ENCODE assay signal across 22 cellular contexts in genomic region chr1:49298304-49298703, GRCh38.
DNase-seq lines count a peak whose midpoint lies in the region; ATAC-seq and TF ChIP-seq lines count a peak whose summit lies in the region.
"Had no signal": no experiment of that assay in that cellular context is flagged by ENCODE, and none has a peak within 500 bp of the region (broad histone marks: within the 10 kb centered on the region; RNA-seq: fewer than 3 reads in every experiment).

No MANE protein-coding gene starts in this region.

- no peaks in the 10 kb centered on the region for H3K4me1 Mint-ChIP-seq in Caco-2 (ENCODE audit: low read depth, unreplicated experiment)
- H3K4me1 Mint-ChIP-seq: B cell, immature natural killer cell had no signal

- no peak overlapping the region for H4K91ac ChIP-seq in neuronal stem cell (ENCODE audit: low read depth, low read length, poor library complexity)

- H3K27me3 ChIP-seq in Caco-2 (replicated peaks; ENCODE audit: control insufficient read depth, insufficient read depth, low read length), result no peaks in the 10 kb centered on the region
- H3K27me3 ChIP-seq in psoas muscle (ENCODE audit: insufficient read depth in 3 of 3, low read length in 2 of 3), result no peaks in the 10 kb centered on the region
- peaks cover 0 to 2% (median 0%) of the 10 kb centered on the region in 3 experiments for H3K27me3 ChIP-seq in neuronal stem cell (ENCODE audit: control insufficient read depth in 3 of 3, insufficient read depth in 3 of 3, low read depth in 1 of 3, low read length in 3 of 3)
- H3K27me3 ChIP-seq in smooth muscle cell (ENCODE audit: low read depth), result no peaks in the 10 kb centered on the region
- H3K27me3 ChIP-seq: gastroesophageal sphincter, neutrophil, SJSA1 had no signal

- H3K4ac ChIP-seq in neuronal stem cell (ENCODE audit: low read length), result no peak overlapping the region

- H3K79me1 ChIP-seq in neuronal stem cell (ENCODE audit: low read depth, low read length), result no peaks in the 10 kb centered on the region

- no peak overlapping the region for H2BK120ac ChIP-seq in neuronal stem cell (ENCODE audit: low read depth, low read length)

- no peaks in the 10 kb centered on the region for H3K27me3 Mint-ChIP-seq in Caco-2 (ENCODE audit: insufficient read depth, unreplicated experiment)
- H3K27me3 Mint-ChIP-seq: B cell; stimulated activated naive CD8-positive, alpha-beta T cell treated with anti-CD3 and anti-CD28 coated beads, Interleukin-15, Interleukin-2, amounts not matched to agents 100 ng/mL and 50 ng/mL, for 24 hours had no signal

- no peak overlapping the region for H4K8ac ChIP-seq in neuronal stem cell (ENCODE audit: low read depth, low read length)

- H3K9me3 ChIP-seq in Caco-2, result peaks cover 4% of the 10 kb centered on the region; the same call in 1 of the 2 replicates
- no peaks in the 10 kb centered on the region for H3K9me3 ChIP-seq in psoas muscle
- H3K9me3 ChIP-seq in neuronal stem cell (replicated peaks in 1 of 2; ENCODE audit: control insufficient read depth in 2 of 2, insufficient read depth in 1 of 2, low read depth in 1 of 2, low read length in 2 of 2), result peaks cover 0 to 3% of the 10 kb centered on the region in 2 donors
- peaks cover 13% of the 10 kb centered on the region for H3K9me3 ChIP-seq in smooth muscle cell (replicated peaks; ENCODE audit: low read depth)
- H3K9me3 ChIP-seq: neutrophil had no signal

- H3K9ac ChIP-seq in neuronal stem cell (ENCODE audit: low read depth, low read length, poor library complexity) (no peak overlapping the region), smooth muscle cell (ENCODE audit: low read depth) (no peak overlapping the region)

- H3K23ac ChIP-seq in neuronal stem cell (ENCODE audit: low read depth, low read length, poor library complexity), result no peak overlapping the region

- H3K27ac ChIP-seq in psoas muscle (no peak overlapping the region), neuronal stem cell (replicated peaks; ENCODE audit: low read length) (no peak overlapping the region), smooth muscle cell (ENCODE audit: low read depth) (no peak overlapping the region)
- H3K27ac ChIP-seq: gastroesophageal sphincter, neutrophil, SJSA1 had no signal

- intact Hi-C loops in Caco-2 (cut with micrococcal nuclease; ENCODE audit: unreplicated experiment) (no loop called here), psoas muscle (cut with DNase I) (no loop called here)

- POLR2A ChIA-PET in Caco-2 (lab: Charles Lee), result no interaction called here

- no peak overlapping the region for H2AK5ac ChIP-seq in neuronal stem cell (ENCODE audit: low read depth, low read length)

- peaks cover 21% of the 10 kb centered on the region for H3K9me3 Mint-ChIP-seq in Caco-2 (ENCODE audit: unreplicated experiment)

- no peak overlapping the region for H2BK5ac ChIP-seq in neuronal stem cell (ENCODE audit: low read length)

- no peaks in the 10 kb centered on the region for H3F3A ChIP-seq in smooth muscle cell (ENCODE audit: low read depth)

- TF ChIP-seq CTCF in Caco-2 (IDR thresholded peaks at IDR 0.05; ENCODE audit: insufficient read depth in 1 of 2, low read depth in 1 of 2, low read length in 1 of 2, severe bottlenecking in 1 of 2, unreplicated experiment in 1 of 2), result no peak
- no peak for TF ChIP-seq CTCF in choroid plexus epithelial cell (conservative IDR thresholded peaks at IDR 0.05; ENCODE audit: low read depth, low read length)
- no peak for TF ChIP-seq CTCF in psoas muscle (IDR thresholded peaks at IDR 0.05)
- no peak for TF ChIP-seq CTCF in smooth muscle cell (IDR thresholded peaks at IDR 0.05; ENCODE audit: borderline replicate concordance, insufficient read depth, poor library complexity, severe bottlenecking)

- H3K4me3 ChIP-seq in Caco-2 (ENCODE audit: low read depth, low read length) (no peak overlapping the region), choroid plexus epithelial cell (ENCODE audit: low read depth, low read length) (no peak overlapping the region), psoas muscle (no peak overlapping the region), neuronal stem cell (ENCODE audit: low read length in 2 of 2) (no peak overlapping the region), smooth muscle cell (no peak overlapping the region)
- H3K4me3 ChIP-seq: gastroesophageal sphincter, SJSA1 had no signal

- H3K36me3 ChIP-seq in Caco-2 (ENCODE audit: control insufficient read depth, insufficient read depth, low read length) (no peaks in the 10 kb centered on the region), psoas muscle (ENCODE audit: insufficient read depth in 1 of 2, low read depth in 1 of 2) (no peaks in the 10 kb centered on the region), neuronal stem cell (replicated peaks in 1 of 2; ENCODE audit: control insufficient read depth in 2 of 2, insufficient read depth in 2 of 2, low read length in 2 of 2) (no peaks in the 10 kb centered on the region), smooth muscle cell (ENCODE audit: low read depth) (no peaks in the 10 kb centered on the region)
- H3K36me3 ChIP-seq: gastroesophageal sphincter, neutrophil, SJSA1 had no signal

- H3K27ac Mint-ChIP-seq in Caco-2 (ENCODE audit: unreplicated experiment), result peak overlapping the region; percentile 61
- H3K27ac Mint-ChIP-seq: activated naive CD4-positive, alpha-beta T cell treated with anti-CD3 and anti-CD28 coated beads, Interleukin-2, amount 50 U/mL, for 72 hours; B cell; immature natural killer cell; stimulated activated naive CD8-positive, alpha-beta T cell treated with anti-CD3 and anti-CD28 coated beads, Interleukin-15, Interleukin-2, amounts not matched to agents 100 ng/mL and 50 ng/mL, for 24 hours had no signal

- no peak overlapping the region for H2BK15ac ChIP-seq in neuronal stem cell (ENCODE audit: low read length)

- H3K4me2 ChIP-seq in neuronal stem cell (ENCODE audit: insufficient read depth, low read length, poor library complexity, severe bottlenecking) (no peak overlapping the region), smooth muscle cell (no peak overlapping the region)

- no peak overlapping the region for H3K14ac ChIP-seq in neuronal stem cell (ENCODE audit: low read length)

- no peak overlapping the region for H2AFZ ChIP-seq in neuronal stem cell (ENCODE audit: low read length)
- H2AFZ ChIP-seq in smooth muscle cell (ENCODE audit: low read depth), result no peak overlapping the region

- no peak overlapping the region for H3K4me3 Mint-ChIP-seq in Caco-2 (ENCODE audit: unreplicated experiment)
- H3K4me3 Mint-ChIP-seq: B cell; immature natural killer cell; stimulated activated naive CD8-positive, alpha-beta T cell treated with anti-CD3 and anti-CD28 coated beads, Interleukin-15, Interleukin-2, amounts not matched to agents 100 ng/mL and 50 ng/mL, for 24 hours had no signal

- H2BK12ac ChIP-seq in neuronal stem cell (ENCODE audit: low read length), result no peak overlapping the region

- no peaks in the 10 kb centered on the region for H4K20me1 ChIP-seq in smooth muscle cell (ENCODE audit: low read depth)

- H3K79me2 ChIP-seq in smooth muscle cell (ENCODE audit: low read depth), result no peaks in the 10 kb centered on the region

- BruUV-seq in Caco-2 (replicated peaks; lab: Mats Ljungman, UMichigan), result no TSS peak

- 10 to 31% (median 10%) methylated on average over 2 of the region's 2 CpGs for WGBS in psoas muscle, 3 donors
- no CpG with 5 or more reads among the region's 2 CpGs for WGBS in neuronal stem cell (ENCODE audit: extremely low coverage in 2 of 2, insufficient read length in 2 of 2, insufficient replicate concordance in 1 of 2), 2 donors
- 70% methylated on average over 2 of the region's 2 CpGs for WGBS in smooth muscle cell (ENCODE audit: low lambda C conversion rate)

- H3K4me1 ChIP-seq in Caco-2 (no peaks in the 10 kb centered on the region), psoas muscle (no peaks in the 10 kb centered on the region), neuronal stem cell (ENCODE audit: control insufficient read depth in 2 of 2, insufficient read depth in 1 of 2, low read depth in 1 of 2, low read length in 2 of 2) (no peaks in the 10 kb centered on the region), smooth muscle cell (ENCODE audit: low read depth) (no peaks in the 10 kb centered on the region)
- H3K4me1 ChIP-seq: gastroesophageal sphincter, SJSA1 had no signal

- DNase-seq in Caco-2 (no peak), NCI-H446 (lab: John Stamatoyannopoulos, UW) (peak; percentile 19 to 56), choroid plexus epithelial cell (ENCODE audit: low read depth) (peak; percentile 36), psoas muscle (peak; percentile 13 to 64), neuronal stem cell (ENCODE audit: low spot score) (no peak), smooth muscle cell (lab: John Stamatoyannopoulos, UW; ENCODE audit: unreplicated experiment) (no peak), DMS153 (lab: John Stamatoyannopoulos, UW) (no peak)
- DNase-seq: activated CD4-positive, alpha-beta T cell treated with anti-CD3 and anti-CD28 coated beads for 48 hours; DMS79; immature natural killer cell; IMR-90; midbrain; MV-4-11; stimulated activated CD4-positive, alpha-beta T cell treated with anti-CD3 and anti-CD28 coated beads, Interleukin-12 subunit alpha, Interleukin-12 subunit beta, amount 100 ng/mL, for 4 hours; T1000 had no signal

- CTCF ChIA-PET in Caco-2 (lab: Charles Lee), result no interaction called here

- no peak for ATAC-seq in psoas muscle
- no peak for ATAC-seq in HG02678 (IDR thresholded peaks at IDR 0.05; ENCODE audit: unreplicated experiment)
- ATAC-seq: activated naive CD4-positive, alpha-beta T cell treated with anti-CD3 and anti-CD28 coated beads, Interleukin-2, amount 50 U/mL, for 72 hours; gastroesophageal sphincter had no signal

- H3K36me3 Mint-ChIP-seq in Caco-2 (ENCODE audit: insufficient read depth, unreplicated experiment), result peaks cover 5% of the 10 kb centered on the region
- H3K36me3 Mint-ChIP-seq: immature natural killer cell had no signal

- no peak overlapping the region for H3K18ac ChIP-seq in neuronal stem cell (ENCODE audit: low read length)

Comparison
In these comparisons a context has a peak if more than half of its experiments do, and no peak if none do; other contexts are left out.
1. DNase-seq: peak in NCI-H446 (2 of 2), choroid plexus epithelial cell (single experiment) and psoas muscle (2 of 2); none in Caco-2 (0 of 2), neuronal stem cell (single experiment), smooth muscle cell (single experiment) and DMS153 (single experiment).